ENCODE assay signal across 8 cellular contexts in genomic region chr7:102572320-102573245, GRCh38. TPM values are rescaled to one million over a fixed set of nuclear protein-coding genes. Genes with fewer than 3 reads are reported as not detected.
DNase-seq lines count a peak whose midpoint lies in the region; ATAC-seq and TF ChIP-seq lines count a peak whose summit lies in the region.
"Not testable (repeated sequence)": the region's sequence is repeated elsewhere in the genome, so short reads cannot be mapped to it uniquely, and the experiment has no call there.

TSS of gene POLR2J3 (minus strand) at chr7:102572583. CDS start at chr7:102572521, 62 bp downstream.

- 0% methylated on average over 11 to 32 of the region's 61 CpGs for WGBS in endodermal cell (ENCODE audit: insufficient coverage in 1 of 2, insufficient read length in 1 of 2), 2 experiments

- TF ChIP-seq CTCF in OCI-LY7 (conservative IDR thresholded peaks at IDR 0.05; ENCODE audit: low read length) (peak; percentile 42), endodermal cell (conservative IDR thresholded peaks at IDR 0.05) (peak; percentile 63)

- peak; percentile 85 for DNase-seq in A172 (ENCODE audit: low spot score)
- DNase-seq in OCI-LY7 (ENCODE audit: low spot score): peak; percentile 93
- peak; percentile 100 for DNase-seq in activated T-cell treated with anti-CD3 and anti-CD28 coated beads for 48 hours (ENCODE audit: low read depth)
- peak; percentile 94 for DNase-seq in endodermal cell
- DNase-seq in lung microvascular endothelial cell (ENCODE audit: low read depth in 2 of 2): peak in 1 of 2 donors; percentile 94
- peak; percentile 100 for DNase-seq in stimulated activated CD4-positive, alpha-beta T cell treated with anti-CD3 and anti-CD28 coated beads, Interleukin-15, amount 100 ng/mL, for 24 hours

- H3K9me3 ChIP-seq in OCI-LY7 (ENCODE audit: low read length); endodermal cell (ENCODE audit: control insufficient read depth, low read length): not testable (repeated sequence)

- not testable (repeated sequence) for H3K4me1 Mint-ChIP-seq in endodermal cell

- H3K79me2 ChIP-seq in OCI-LY7 (ENCODE audit: insufficient read depth, low read depth, low read length): not testable (repeated sequence)

- H3K4me1 ChIP-seq in OCI-LY7 (ENCODE audit: insufficient read depth, low read length, poor library complexity, severe bottlenecking); endodermal cell (ENCODE audit: control insufficient read depth, insufficient read depth, low read length): not testable (repeated sequence)

- BruUV-seq in OCI-LY7 (replicated peaks; lab: Mats Ljungman, UMichigan): not testable (repeated sequence)

- H3K4me3 ChIP-seq in OCI-LY7 (ENCODE audit: low read depth, low read length, poor library complexity, severe bottlenecking) (peak within 1 kb of the TSS; percentile 72), endodermal cell (ENCODE audit: low read length) (peak within 1 kb of the TSS; percentile 81)

- H3K27me3 ChIP-seq in endodermal cell (ENCODE audit: control insufficient read depth, insufficient read depth, low read length, poor library complexity, severe bottlenecking): not testable (repeated sequence)

- H3K36me3 Mint-ChIP-seq in endodermal cell (ENCODE audit: low read depth): not testable (repeated sequence)

- H3K9me2 ChIP-seq in OCI-LY7 (ENCODE audit: insufficient read depth, low read length): not testable (repeated sequence)

- not testable (repeated sequence) for H4K20me1 ChIP-seq in OCI-LY7 (ENCODE audit: insufficient read depth, low read length)

- intact Hi-C loops in OCI-LY7 (cut with micrococcal nuclease; ENCODE audit: unreplicated experiment): not testable (repeated sequence)

- H3K4me3 Mint-ChIP-seq in endodermal cell: peak within 1 kb of the TSS; percentile 51

- not testable (repeated sequence) for H2AFZ ChIP-seq in OCI-LY7 (ENCODE audit: low read length)

- POLR2A ChIA-PET in OCI-LY7 (lab: Charles Lee): interaction anchor here (0.6 to 0.7 kb wide), 2 partner anchors 479 to 1533 kb away, joined by 3 read pairs; no protein-coding TSS in a partner anchor

- not testable (repeated sequence) for H3K27ac ChIP-seq in OCI-LY7 (ENCODE audit: low read depth, low read length, poor library complexity, severe bottlenecking); endodermal cell (ENCODE audit: low read depth, low read length)

- CTCF ChIA-PET in OCI-LY7 (lab: Charles Lee; ENCODE audit: unreplicated experiment): not testable (repeated sequence)

- H3K4me2 ChIP-seq in OCI-LY7 (ENCODE audit: low read length): peak within 1 kb of the TSS; percentile 51; the same call in 1 of the 2 replicates

- H3K9ac ChIP-seq in endodermal cell (ENCODE audit: extremely low read depth, low read length, poor library complexity, severe bottlenecking): peak within 1 kb of the TSS; percentile 60

- not testable (repeated sequence) for H3K36me3 ChIP-seq in OCI-LY7 (ENCODE audit: insufficient read depth, low read length); endodermal cell (ENCODE audit: control insufficient read depth, insufficient read depth, low read length)

- H3K27me3 Mint-ChIP-seq in endodermal cell (ENCODE audit: insufficient read depth): not testable (repeated sequence)

- peak; percentile 94 for ATAC-seq in GM18868 (IDR thresholded peaks at IDR 0.05; ENCODE audit: unreplicated experiment)
- ATAC-seq in HG02885 (IDR thresholded peaks at IDR 0.05; ENCODE audit: poor library complexity, unreplicated experiment): peak; percentile 95

- not testable (repeated sequence) for H3K27ac Mint-ChIP-seq in endodermal cell

- not testable (repeated sequence) for H3K9me3 Mint-ChIP-seq in endodermal cell

RNA-seq across cellular contexts. Expression of gene POLR2J3, which starts in this region (rescaled TPM):
- total RNA-seq in A172 (2014; rRNA removed; shearing (Covaris generic)): 8.6 and 14.1 TPM in 2 replicates
- 12.4 and 30.4 TPM in 2 replicates for total RNA-seq in OCI-LY7 (2014; rRNA removed; shearing (Covaris generic))
- 62.8 and 63.7 TPM in 2 replicates for total RNA-seq in OCI-LY7 (2022)
- 10 to 100 TPM; 24.9 to 42.9 TPM for total RNA-seq in endodermal cell
- 78.3 TPM for polyA plus RNA-seq in endodermal cell (2013, experiment 1 of 2)
- polyA plus RNA-seq in endodermal cell (2013, experiment 2 of 2): 56.8 TPM
- 13.3 and 26.8 TPM in 2 replicates for total RNA-seq in lung microvascular endothelial cell
